ENCODE assay signal across 1 cellular context in the genomic region with DNA sequence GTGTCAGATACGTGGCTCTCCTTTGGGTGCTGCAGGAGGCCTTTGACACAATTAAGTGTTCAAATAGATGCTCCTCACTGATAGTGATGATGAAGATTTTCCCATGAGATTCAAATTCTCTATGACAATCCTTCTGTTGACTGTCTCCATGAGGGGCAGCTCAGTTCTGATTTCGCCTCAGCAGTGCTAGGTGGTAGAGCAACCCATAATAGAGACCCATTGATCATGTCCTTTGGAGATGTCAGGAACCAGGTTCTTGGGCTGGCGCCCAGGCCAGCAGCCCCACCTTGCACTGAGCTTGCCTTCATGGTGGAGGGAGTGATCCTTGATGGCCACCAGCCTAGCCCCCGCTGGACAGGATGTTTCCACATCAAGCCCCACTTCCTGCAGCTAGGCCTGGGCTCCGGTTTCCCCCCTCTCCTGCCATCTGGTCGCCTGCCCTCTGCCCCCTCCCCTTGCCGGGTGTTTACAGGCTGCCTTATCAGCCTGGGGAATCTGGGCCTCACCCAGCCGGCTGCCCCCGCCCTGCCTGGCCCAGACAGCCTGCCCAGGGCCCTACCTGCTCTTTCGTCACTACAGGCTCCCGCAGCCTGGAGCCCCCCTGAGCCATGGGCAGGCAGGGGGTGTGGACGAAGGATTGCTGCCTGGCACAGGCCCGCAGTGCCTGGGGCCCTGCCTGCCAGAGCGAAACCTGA.
TF ChIP-seq lines count a peak whose summit lies in the region.

No MANE protein-coding gene starts in this region.

TF ChIP-seq in HepG2, 621 proteins besides CTCF, POLR2A, EP300 and RAD21 (continued from another document and continues in another):
- TF ChIP-seq, protein P1, sequence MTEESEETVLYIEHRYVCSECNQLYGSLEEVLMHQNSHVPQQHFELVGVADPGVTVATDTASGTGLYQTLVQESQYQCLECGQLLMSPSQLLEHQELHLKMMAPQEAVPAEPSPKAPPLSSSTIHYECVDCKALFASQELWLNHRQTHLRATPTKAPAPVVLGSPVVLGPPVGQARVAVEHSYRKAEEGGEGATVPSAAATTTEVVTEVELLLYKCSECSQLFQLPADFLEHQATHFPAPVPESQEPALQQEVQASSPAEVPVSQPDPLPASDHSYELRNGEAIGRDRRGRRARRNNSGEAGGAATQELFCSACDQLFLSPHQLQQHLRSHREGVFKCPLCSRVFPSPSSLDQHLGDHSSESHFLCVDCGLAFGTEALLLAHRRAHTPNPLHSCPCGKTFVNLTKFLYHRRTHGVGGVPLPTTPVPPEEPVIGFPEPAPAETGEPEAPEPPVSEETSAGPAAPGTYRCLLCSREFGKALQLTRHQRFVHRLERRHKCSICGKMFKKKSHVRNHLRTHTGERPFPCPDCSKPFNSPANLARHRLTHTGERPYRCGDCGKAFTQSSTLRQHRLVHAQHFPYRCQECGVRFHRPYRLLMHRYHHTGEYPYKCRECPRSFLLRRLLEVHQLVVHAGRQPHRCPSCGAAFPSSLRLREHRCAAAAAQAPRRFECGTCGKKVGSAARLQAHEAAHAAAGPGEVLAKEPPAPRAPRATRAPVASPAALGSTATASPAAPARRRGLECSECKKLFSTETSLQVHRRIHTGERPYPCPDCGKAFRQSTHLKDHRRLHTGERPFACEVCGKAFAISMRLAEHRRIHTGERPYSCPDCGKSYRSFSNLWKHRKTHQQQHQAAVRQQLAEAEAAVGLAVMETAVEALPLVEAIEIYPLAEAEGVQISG (CRISPR knock-in tag; IDR thresholded peaks at IDR 0.05) = no peak
- no peak for TF ChIP-seq MED13 (CRISPR knock-in tag; IDR thresholded peaks at IDR 0.05)
- TF ChIP-seq, protein P2, sequence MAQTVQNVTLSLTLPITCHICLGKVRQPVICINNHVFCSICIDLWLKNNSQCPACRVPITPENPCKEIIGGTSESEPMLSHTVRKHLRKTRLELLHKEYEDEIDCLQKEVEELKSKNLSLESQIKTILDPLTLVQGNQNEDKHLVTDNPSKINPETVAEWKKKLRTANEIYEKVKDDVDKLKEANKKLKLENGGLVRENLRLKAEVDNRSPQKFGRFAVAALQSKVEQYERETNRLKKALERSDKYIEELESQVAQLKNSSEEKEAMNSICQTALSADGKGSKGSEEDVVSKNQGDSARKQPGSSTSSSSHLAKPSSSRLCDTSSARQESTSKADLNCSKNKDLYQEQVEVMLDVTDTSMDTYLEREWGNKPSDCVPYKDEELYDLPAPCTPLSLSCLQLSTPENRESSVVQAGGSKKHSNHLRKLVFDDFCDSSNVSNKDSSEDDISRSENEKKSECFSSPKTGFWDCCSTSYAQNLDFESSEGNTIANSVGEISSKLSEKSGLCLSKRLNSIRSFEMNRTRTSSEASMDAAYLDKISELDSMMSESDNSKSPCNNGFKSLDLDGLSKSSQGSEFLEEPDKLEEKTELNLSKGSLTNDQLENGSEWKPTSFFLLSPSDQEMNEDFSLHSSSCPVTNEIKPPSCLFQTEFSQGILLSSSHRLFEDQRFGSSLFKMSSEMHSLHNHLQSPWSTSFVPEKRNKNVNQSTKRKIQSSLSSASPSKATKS (CRISPR knock-in tag; IDR thresholded peaks at IDR 0.05) = no peak
- no peak for TF ChIP-seq ZNF30 (CRISPR knock-in tag; IDR thresholded peaks at IDR 0.05)
- no peak for TF ChIP-seq ZNF451 (CRISPR knock-in tag; IDR thresholded peaks at IDR 0.05)
- TF ChIP-seq, protein P3, sequence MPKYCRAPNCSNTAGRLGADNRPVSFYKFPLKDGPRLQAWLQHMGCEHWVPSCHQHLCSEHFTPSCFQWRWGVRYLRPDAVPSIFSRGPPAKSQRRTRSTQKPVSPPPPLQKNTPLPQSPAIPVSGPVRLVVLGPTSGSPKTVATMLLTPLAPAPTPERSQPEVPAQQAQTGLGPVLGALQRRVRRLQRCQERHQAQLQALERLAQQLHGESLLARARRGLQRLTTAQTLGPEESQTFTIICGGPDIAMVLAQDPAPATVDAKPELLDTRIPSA (CRISPR knock-in tag; IDR thresholded peaks at IDR 0.05; ENCODE audit: borderline replicate concordance) = no peak
- TF ChIP-seq, protein P4, sequence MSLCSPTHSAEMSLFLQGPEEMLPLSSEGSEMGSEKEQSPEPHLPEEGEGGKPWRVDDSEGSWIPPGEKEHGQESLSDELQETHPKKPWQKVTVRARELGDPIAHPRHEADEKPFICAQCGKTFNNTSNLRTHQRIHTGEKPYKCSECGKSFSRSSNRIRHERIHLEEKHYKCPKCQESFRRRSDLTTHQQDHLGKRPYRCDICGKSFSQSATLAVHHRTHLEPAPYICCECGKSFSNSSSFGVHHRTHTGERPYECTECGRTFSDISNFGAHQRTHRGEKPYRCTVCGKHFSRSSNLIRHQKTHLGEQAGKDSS (CRISPR knock-in tag; IDR thresholded peaks at IDR 0.05; ENCODE audit: borderline replicate concordance, low read depth) = no peak
- no peak for TF ChIP-seq FOXK2 (IDR thresholded peaks at IDR 0.05)
- no peak for TF ChIP-seq KAT8 (CRISPR knock-in tag; IDR thresholded peaks at IDR 0.05)
- TF ChIP-seq HDAC2 (CRISPR knock-in tag; IDR thresholded peaks at IDR 0.05) = peak; percentile 19; the same call in 1 of the 2 replicates
- TF ChIP-seq HMG20A (CRISPR knock-in tag; IDR thresholded peaks at IDR 0.05; ENCODE audit: borderline replicate concordance) = no peak
- no peak for TF ChIP-seq ARHGAP35 (CRISPR knock-in tag; IDR thresholded peaks at IDR 0.05; ENCODE audit: borderline replicate concordance)
- TF ChIP-seq, protein P5, sequence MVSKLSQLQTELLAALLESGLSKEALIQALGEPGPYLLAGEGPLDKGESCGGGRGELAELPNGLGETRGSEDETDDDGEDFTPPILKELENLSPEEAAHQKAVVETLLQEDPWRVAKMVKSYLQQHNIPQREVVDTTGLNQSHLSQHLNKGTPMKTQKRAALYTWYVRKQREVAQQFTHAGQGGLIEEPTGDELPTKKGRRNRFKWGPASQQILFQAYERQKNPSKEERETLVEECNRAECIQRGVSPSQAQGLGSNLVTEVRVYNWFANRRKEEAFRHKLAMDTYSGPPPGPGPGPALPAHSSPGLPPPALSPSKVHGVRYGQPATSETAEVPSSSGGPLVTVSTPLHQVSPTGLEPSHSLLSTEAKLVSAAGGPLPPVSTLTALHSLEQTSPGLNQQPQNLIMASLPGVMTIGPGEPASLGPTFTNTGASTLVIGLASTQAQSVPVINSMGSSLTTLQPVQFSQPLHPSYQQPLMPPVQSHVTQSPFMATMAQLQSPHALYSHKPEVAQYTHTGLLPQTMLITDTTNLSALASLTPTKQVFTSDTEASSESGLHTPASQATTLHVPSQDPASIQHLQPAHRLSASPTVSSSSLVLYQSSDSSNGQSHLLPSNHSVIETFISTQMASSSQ (IDR thresholded peaks at IDR 0.05; ENCODE audit: low read depth) = no peak
- TF ChIP-seq, protein P5 (CRISPR knock-in tag; IDR thresholded peaks at IDR 0.05; ENCODE audit: borderline replicate concordance) = no peak
- TF ChIP-seq, protein P6, sequence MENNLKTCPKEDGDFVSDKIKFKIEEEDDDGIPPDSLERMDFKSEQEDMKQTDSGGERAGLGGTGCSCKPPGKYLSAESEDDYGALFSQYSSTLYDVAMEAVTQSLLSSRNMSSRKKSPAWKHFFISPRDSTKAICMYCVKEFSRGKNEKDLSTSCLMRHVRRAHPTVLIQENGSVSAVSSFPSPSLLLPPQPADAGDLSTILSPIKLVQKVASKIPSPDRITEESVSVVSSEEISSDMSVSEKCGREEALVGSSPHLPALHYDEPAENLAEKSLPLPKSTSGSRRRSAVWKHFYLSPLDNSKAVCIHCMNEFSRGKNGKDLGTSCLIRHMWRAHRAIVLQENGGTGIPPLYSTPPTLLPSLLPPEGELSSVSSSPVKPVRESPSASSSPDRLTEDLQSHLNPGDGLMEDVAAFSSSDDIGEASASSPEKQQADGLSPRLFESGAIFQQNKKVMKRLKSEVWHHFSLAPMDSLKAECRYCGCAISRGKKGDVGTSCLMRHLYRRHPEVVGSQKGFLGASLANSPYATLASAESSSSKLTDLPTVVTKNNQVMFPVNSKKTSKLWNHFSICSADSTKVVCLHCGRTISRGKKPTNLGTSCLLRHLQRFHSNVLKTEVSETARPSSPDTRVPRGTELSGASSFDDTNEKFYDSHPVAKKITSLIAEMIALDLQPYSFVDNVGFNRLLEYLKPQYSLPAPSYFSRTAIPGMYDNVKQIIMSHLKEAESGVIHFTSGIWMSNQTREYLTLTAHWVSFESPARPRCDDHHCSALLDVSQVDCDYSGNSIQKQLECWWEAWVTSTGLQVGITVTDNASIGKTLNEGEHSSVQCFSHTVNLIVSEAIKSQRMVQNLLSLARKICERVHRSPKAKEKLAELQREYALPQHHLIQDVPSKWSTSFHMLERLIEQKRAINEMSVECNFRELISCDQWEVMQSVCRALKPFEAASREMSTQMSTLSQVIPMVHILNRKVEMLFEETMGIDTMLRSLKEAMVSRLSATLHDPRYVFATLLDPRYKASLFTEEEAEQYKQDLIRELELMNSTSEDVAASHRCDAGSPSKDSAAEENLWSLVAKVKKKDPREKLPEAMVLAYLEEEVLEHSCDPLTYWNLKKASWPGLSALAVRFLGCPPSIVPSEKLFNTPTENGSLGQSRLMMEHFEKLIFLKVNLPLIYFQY (CRISPR knock-in tag; IDR thresholded peaks at IDR 0.05; ENCODE audit: borderline replicate concordance) = peak; percentile 91; the same call in 1 of the 2 replicates
- TF ChIP-seq ZNF713 (CRISPR knock-in tag; IDR thresholded peaks at IDR 0.05) = no peak
- TF ChIP-seq ZNF136 (CRISPR knock-in tag; IDR thresholded peaks at IDR 0.05; ENCODE audit: low read depth) = no peak
- TF ChIP-seq ZSCAN25 (CRISPR knock-in tag; IDR thresholded peaks at IDR 0.05) = peak; percentile 71; the same call in 1 of the 2 replicates
- no peak for TF ChIP-seq ZNF614 (CRISPR knock-in tag; IDR thresholded peaks at IDR 0.05; ENCODE audit: borderline replicate concordance)
- no peak for TF ChIP-seq NR3C1 (CRISPR knock-in tag; IDR thresholded peaks at IDR 0.05)
- TF ChIP-seq THAP11 (CRISPR knock-in tag; IDR thresholded peaks at IDR 0.05) = no peak
- TF ChIP-seq ZMYM4 (CRISPR knock-in tag; IDR thresholded peaks at IDR 0.05) = 0 out of 2 replicates have a peak, but pooled peaks have one; percentile 22
- TF ChIP-seq CREM (IDR thresholded peaks at IDR 0.05) = no peak
- no peak for TF ChIP-seq CREM (CRISPR knock-in tag; IDR thresholded peaks at IDR 0.05)
- TF ChIP-seq, protein P7, sequence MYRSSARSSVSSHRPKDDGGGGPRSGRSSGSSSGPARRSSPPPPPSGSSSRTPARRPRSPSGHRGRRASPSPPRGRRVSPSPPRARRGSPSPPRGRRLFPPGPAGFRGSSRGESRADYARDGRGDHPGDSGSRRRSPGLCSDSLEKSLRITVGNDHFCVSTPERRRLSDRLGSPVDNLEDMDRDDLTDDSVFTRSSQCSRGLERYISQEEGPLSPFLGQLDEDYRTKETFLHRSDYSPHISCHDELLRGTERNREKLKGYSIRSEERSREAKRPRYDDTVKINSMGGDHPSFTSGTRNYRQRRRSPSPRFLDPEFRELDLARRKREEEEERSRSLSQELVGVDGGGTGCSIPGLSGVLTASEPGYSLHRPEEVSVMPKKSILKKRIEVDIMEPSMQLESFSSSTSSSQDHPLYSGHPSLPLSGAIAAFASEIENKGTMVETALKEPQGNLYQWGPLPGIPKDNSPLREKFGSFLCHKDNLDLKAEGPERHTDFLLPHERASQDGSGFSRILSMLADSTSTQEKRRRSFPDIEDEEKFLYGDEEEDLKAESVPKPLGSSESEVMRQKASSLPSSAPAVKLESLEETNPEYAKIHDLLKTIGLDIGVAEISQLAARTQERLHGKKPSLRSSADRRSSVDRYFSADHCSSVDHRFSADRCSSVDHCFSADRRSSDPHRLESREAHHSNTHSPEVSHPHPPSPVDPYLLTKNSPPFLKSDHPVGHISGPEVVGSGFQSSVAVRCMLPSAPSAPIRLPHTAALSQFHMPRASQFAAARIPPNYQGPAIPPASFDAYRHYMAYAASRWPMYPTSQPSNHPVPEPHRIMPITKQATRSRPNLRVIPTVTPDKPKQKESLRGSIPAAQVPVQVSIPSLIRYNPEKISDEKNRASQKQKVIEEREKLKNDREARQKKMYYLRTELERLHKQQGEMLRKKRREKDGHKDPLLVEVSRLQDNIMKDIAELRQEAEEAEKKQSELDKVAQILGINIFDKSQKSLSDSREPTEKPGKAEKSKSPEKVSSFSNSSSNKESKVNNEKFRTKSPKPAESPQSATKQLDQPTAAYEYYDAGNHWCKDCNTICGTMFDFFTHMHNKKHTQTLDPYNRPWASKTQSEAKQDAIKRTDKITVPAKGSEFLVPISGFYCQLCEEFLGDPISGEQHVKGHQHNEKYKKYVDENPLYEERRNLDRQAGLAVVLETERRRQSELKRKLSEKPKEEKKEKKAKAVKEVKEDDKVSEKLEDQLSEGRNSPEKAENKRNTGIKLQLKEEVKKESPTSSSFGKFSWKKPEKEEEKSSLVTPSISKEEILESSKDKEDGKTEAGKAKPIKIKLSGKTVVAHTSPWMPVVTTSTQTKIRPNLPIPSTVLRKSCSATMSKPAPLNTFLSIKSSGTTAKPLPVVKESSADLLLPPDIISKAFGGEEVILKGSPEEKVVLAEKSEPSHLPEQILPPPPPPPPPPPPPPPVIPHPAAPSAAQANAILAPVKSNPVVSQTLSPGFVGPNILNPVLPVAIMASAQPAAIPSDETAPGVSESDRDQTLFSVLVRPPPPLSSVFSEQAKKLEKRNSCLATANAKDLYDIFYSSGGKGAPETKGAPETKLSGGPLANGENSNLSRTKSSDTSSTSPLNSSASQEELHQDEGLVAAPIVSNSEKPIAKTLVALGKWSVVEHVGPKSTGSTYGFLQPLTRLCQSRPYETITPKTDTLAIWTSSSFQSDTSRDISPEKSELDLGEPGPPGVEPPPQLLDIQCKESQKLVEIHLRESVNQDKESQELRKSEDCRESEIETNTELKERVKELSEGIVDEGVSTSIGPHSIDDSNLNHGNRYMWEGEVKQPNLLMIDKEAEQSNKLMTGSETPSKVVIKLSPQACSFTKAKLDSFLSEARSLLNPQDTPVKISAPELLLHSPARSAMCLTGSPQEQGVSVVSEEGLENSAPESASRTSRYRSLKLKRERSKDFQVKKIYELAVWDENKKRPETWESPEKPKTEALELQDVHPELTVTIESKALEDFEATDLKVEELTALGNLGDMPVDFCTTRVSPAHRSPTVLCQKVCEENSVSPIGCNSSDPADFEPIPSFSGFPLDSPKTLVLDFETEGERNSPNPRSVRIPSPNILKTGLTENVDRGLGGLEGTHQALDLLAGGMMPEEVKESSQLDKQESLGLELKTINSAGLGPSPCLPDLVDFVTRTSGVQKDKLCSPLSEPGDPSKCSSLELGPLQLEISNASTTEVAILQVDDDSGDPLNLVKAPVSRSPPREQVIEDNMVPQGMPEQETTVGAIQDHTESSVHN (CRISPR knock-in tag; IDR thresholded peaks at IDR 0.05) = no peak
- no peak for TF ChIP-seq ZNF460 (CRISPR knock-in tag; IDR thresholded peaks at IDR 0.05; ENCODE audit: borderline replicate concordance)
- TF ChIP-seq MTA1 (CRISPR knock-in tag; IDR thresholded peaks at IDR 0.05; ENCODE audit: borderline replicate concordance) = no peak; the same call in 1 of the 2 replicates
- peak; percentile 68 for TF ChIP-seq GABPB1 (CRISPR knock-in tag; IDR thresholded peaks at IDR 0.05)
